Comparison of ENCODE assay signal across 8 cellular contexts in genomic region chr14:75981826-75982723, GRCh38. TPM values are rescaled to one million over a fixed set of nuclear protein-coding genes. Genes with fewer than 3 reads are reported as not detected.
DNase-seq lines count a peak whose midpoint lies in the region; ATAC-seq and TF ChIP-seq lines count a peak whose summit lies in the region.

Gene TGFB3, minus strand, starts transcription at chr14:75981995. Its CDS starts 1,102 bp downstream, at chr14:75980893.

- H3K36me3 ChIP-seq in HUES48 (ENCODE audit: control insufficient read depth, insufficient read depth, low read length) (no peaks in the 10 kb centered on the region), endocrine pancreas (ENCODE audit: control insufficient read depth, insufficient read depth, low read length) (no peaks in the 10 kb centered on the region)

- POLR2A ChIA-PET in AG04449 (lab: Yijun Ruan, JAX): interaction anchor here (0.7 to 1.8 kb wide), 4 partner anchors 161 to 273 kb away, joined by 3 to 7 read pairs (median 5); no protein-coding TSS in a partner anchor

- peak; percentile 84 for TF ChIP-seq CTCF in AG04449 (IDR thresholded peaks at IDR 0.05; ENCODE audit: insufficient read depth, low read length, missing control alignments)

- H3K9ac ChIP-seq in HUES48 (ENCODE audit: low read depth, low read length): no peak within 1 kb of the TSS
- peak within 1 kb of the TSS; percentile 56 for H3K9ac ChIP-seq in endocrine pancreas (ENCODE audit: control insufficient read depth, insufficient read depth, low read length)

- ATAC-seq in GM19023 (IDR thresholded peaks at IDR 0.05; ENCODE audit: unreplicated experiment): peak; percentile 50

- H3K4me1 ChIP-seq in HUES48 (ENCODE audit: control insufficient read depth, insufficient read depth, low read length) (peaks cover 30% of the 10 kb centered on the region), endocrine pancreas (ENCODE audit: control insufficient read depth, insufficient read depth, low read length) (peaks cover 11% of the 10 kb centered on the region)

- peak within 1 kb of the TSS; percentile 14 for H3K27ac ChIP-seq in HUES48 (ENCODE audit: low read depth, low read length)

- CTCF ChIA-PET in AG04449 (lab: Yijun Ruan, JAX): interaction anchor here (0.7 to 20.2 kb wide), 44 partner anchors 9 to 405 kb away, joined by 3 to 715 read pairs (median 5); partner anchors contain the start of gene FLVCR2

- H3K4me3 ChIP-seq in AG04449 (ENCODE audit: low read depth, low read length) (peak within 1 kb of the TSS; percentile 66), HUES48 (ENCODE audit: low read depth, low read length) (peak within 1 kb of the TSS; percentile 78), endocrine pancreas (ENCODE audit: control insufficient read depth, insufficient read depth, low read length) (peak within 1 kb of the TSS; percentile 50)

- H3K9me3 ChIP-seq in HUES48 (ENCODE audit: control insufficient read depth, insufficient read depth, low read length) (no peaks in the 10 kb centered on the region), endocrine pancreas (ENCODE audit: control insufficient read depth, low read length) (no peaks in the 10 kb centered on the region)

- H3K27me3 ChIP-seq in HUES48 (ENCODE audit: control insufficient read depth, insufficient read depth, low read length): peaks cover 39% of the 10 kb centered on the region
- no peaks in the 10 kb centered on the region for H3K27me3 ChIP-seq in endocrine pancreas (ENCODE audit: control insufficient read depth, insufficient read depth, low read length)

- DNase-seq in AG04449 (ENCODE audit: low read depth, low spot score): peak; percentile 59
- peak; percentile 75 for DNase-seq in NOMO-1 treated with DMSO at 0.1 percent for 48 hours (lab: John Stamatoyannopoulos, UW; ENCODE audit: unreplicated experiment)
- peak; percentile 40 for DNase-seq in activated CD8-positive, alpha-beta memory T cell treated with anti-CD3 and anti-CD28 coated beads, Interleukin-2, amount 50 U/mL, for 24 hours (ENCODE audit: extremely low read depth)
- DNase-seq in mesenteric fat pad (ENCODE audit: low spot score): no peak
- peak; percentile 61 for DNase-seq in stimulated activated CD8-positive, alpha-beta memory T cell treated with anti-CD3 and anti-CD28 coated beads, Interleukin-12 subunit alpha, Interleukin-12 subunit beta, amount 100 ng/mL, for 1 hour (ENCODE audit: low read depth)

RNA-seq across cellular contexts. Expression of gene TGFB3, which starts in this region (rescaled TPM):
- 56.8 TPM for total RNA-seq in mesenteric fat pad
